ENCODE assay signal across 27 cellular contexts in the genomic region with DNA sequence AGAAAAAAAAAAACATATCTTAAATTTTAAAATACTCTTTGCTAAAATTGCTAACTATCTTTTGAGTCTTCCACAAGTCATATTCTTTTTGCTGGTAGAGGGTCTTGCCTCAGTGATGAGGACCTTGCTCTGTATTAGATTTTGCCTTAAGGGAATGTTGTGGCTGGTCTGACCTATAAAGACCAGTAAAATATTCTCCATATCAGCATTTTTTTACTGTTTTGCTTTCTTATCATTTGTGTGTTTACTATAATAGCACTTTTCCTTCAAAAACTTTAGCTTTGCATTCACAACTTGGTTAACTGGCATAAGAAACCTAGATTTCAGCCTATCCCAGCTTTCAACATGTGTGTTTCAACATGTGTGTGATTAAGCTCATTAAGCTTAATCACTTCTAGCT.
"Had no signal": no experiment of that assay in that cellular context is flagged by ENCODE, and none has a peak within 500 bp of the region (broad histone marks: within the 10 kb centered on the region; RNA-seq: fewer than 3 reads in every experiment).

No MANE protein-coding gene starts in this region.

- H3K27ac ChIP-seq: stomach, suprapubic skin, testis, thoracic aorta, thyroid gland, tibial artery, tibial nerve, transverse colon, upper lobe of left lung, upper lobe of right lung, uterus, vagina had no signal

- H3K4me1 ChIP-seq: stomach, suprapubic skin, testis, thyroid gland, tibial artery, tibial nerve, transverse colon, upper lobe of left lung, upper lobe of right lung, uterus, vagina had no signal

- FAIRE-seq: urothelium cell line had no signal

- H3K9me3 ChIP-seq: stomach, testis, thoracic aorta, thyroid gland, tibial artery, tibial nerve, upper lobe of left lung, upper lobe of right lung, uterus, vagina had no signal

- H3K36me3 ChIP-seq: stomach, suprapubic skin, thoracic aorta, thyroid gland, tibial artery, tibial nerve, transverse colon, upper lobe of left lung, upper lobe of right lung, uterus, vagina had no signal

- H3K4me3 ChIP-seq: stomach, suprapubic skin, testis, thoracic aorta, thyroid gland, tibial artery, tibial nerve, transverse colon, upper lobe of left lung, upper lobe of right lung, uterus, vagina had no signal

- ATAC-seq: stimulated activated effector memory CD8-positive, alpha-beta T cell treated with anti-CD3 and anti-CD28 coated beads, Interleukin-12 subunit alpha, Interleukin-12 subunit beta, amount 100 ng/mL, for 72 hours; stimulated activated memory B cell treated with anti-CD40 and anti-IgM and Interleukin-4, amounts not matched to agents 10 μg/mL and 1 μg/mL and 100 μg/mL, for 72 hours; stimulated activated naive B cell treated with anti-CD40 and anti-IgM and Interleukin-4, amounts not matched to agents 10 μg/mL and 1 μg/mL and 100 μg/mL, for 72 hours; stimulated activated naive CD8-positive, alpha-beta T cell treated with anti-CD3 and anti-CD28 coated beads, Interleukin-15, amount 100 ng/mL, for 72 hours; stimulated activated naive CD8-positive, alpha-beta T cell treated with anti-CD3 and anti-CD28 coated beads, Interleukin-15, Interleukin-2, amounts not matched to agents 100 U/mL and 50 U/mL, for 24 hours; upper lobe of right lung had no signal

- DNase-seq: stimulated activated CD4-positive, alpha-beta T cell treated with anti-CD3 and anti-CD28 coated beads, Interleukin-2, amount 100 ng/mL, for 48 hours; stimulated activated CD4-positive, alpha-beta T cell treated with anti-CD3 and anti-CD28 coated beads, Interleukin-4, amount 100 ng/mL, for 1 hour; stimulated activated CD4-positive, alpha-beta T cell treated with anti-CD3 and anti-CD28 coated beads, Interleukin-4, amount 100 ng/mL, for 24 hours; stimulated activated CD4-positive, alpha-beta T cell treated with anti-CD3 and anti-CD28 coated beads, Interleukin-4, amount 100 ng/mL, for 4 hours; stimulated activated CD8-positive, alpha-beta memory T cell treated with anti-CD3 and anti-CD28 coated beads, Interleukin-4, amount 100 ng/mL, for 48 hours; stimulated activated naive B cell treated with anti-CD40 and anti-IgM and Interleukin-4, amounts not matched to agents 10 μg/mL and 1 μg/mL and 100 μg/mL, for 72 hours; stimulated activated naive CD4-positive, alpha-beta T cell; stimulated activated naive CD4-positive, alpha-beta T cell treated with Interleukin-2 at 50 U/mL for 16 hours; stimulated activated naive CD8-positive, alpha-beta T cell treated with anti-CD3 and anti-CD28 coated beads, Interleukin-15, amount 100 ng/mL, for 72 hours; stimulated activated naive CD8-positive, alpha-beta T cell treated with anti-CD3 and anti-CD28 coated beads, Interleukin-15, Interleukin-2, amounts not matched to agents 100 U/mL and 50 U/mL, for 24 hours; stomach; substantia nigra; testis; thyroid gland; tibial artery; transverse colon; trophoblast cell; upper lobe of left lung; upper lobe of right lung; uterus had no signal

- H3K27me3 ChIP-seq: stomach, suprapubic skin, testis, thyroid gland, tibial artery, tibial nerve, transverse colon, upper lobe of left lung, upper lobe of right lung, uterus, vagina had no signal
